9 cellular contexts compared by ENCODE assay signal in the genomic region with DNA sequence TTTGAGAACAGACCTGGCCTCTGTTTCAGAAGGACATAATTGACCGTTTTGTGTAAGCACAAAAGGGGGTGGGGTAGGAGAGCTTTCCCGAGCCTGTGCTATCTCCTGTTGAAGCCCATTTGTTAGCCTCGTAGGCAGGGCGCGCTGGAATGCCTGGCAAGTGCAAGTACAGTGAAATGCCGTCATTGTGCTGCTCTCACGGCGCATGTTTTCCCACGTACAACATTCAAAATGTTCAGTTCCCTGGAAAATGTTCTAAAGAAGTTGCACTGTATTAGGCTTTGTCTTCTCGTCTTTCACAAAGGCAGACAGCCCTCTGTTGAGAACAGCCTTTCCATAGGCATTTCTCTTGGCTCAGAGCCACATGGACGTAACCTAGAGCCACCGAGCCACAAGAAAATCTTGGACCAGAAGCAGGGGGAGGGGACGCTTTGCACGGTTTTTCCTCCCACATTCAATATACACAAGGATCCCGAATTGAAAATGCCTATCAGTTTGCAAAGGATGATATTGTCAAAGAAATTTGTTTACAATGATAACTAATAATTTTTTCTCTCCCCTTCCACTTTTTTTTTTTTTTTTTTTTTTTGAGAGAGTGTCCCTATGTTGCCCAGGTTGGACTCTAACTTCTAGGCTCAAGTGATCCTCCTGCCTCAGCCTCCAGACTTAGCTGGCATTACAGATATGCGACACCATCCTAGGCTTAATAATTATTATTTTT. TPM values are rescaled to one million over a fixed set of nuclear protein-coding genes. Genes with fewer than 3 reads are reported as not detected.
DNase-seq lines count a peak whose midpoint lies in the region; ATAC-seq and TF ChIP-seq lines count a peak whose summit lies in the region.
"Had no signal": no experiment of that assay in that cellular context is flagged by ENCODE, and none has a peak within 500 bp of the region (broad histone marks: within the 10 kb centered on the region; RNA-seq: fewer than 3 reads in every experiment).

No MANE protein-coding gene starts in this region.

- no peaks in the 10 kb centered on the region for H3K27me3 ChIP-seq in brain microvascular endothelial cell (replicated peaks)
- H3K27me3 ChIP-seq in smooth muscle cell (ENCODE audit: low read depth), result no peaks in the 10 kb centered on the region

- no peak for ATAC-seq in GM18873 (IDR thresholded peaks at IDR 0.05; ENCODE audit: low FRiP score, unreplicated experiment)
- no peak for ATAC-seq in stimulated activated naive CD8-positive, alpha-beta T cell treated with anti-CD3 and anti-CD28 coated beads, Interleukin-15, Interleukin-2, amounts not matched to agents 100 U/mL and 50 U/mL, for 24 hours
- no peak for ATAC-seq in GM19397 (IDR thresholded peaks at IDR 0.05; ENCODE audit: unreplicated experiment)

- H3K4me3 ChIP-seq in brain microvascular endothelial cell (ENCODE audit: low read depth, low read length) (peak overlapping the region; percentile 32), smooth muscle cell (peak overlapping the region; percentile 4)

- peak overlapping the region; percentile 58 for H2AFZ ChIP-seq in smooth muscle cell (ENCODE audit: low read depth)

- no peaks in the 10 kb centered on the region for H3K9me3 ChIP-seq in smooth muscle cell (replicated peaks; ENCODE audit: low read depth)

- H3K36me3 ChIP-seq in brain microvascular endothelial cell (replicated peaks), result no peaks in the 10 kb centered on the region
- no peaks in the 10 kb centered on the region for H3K36me3 ChIP-seq in smooth muscle cell (ENCODE audit: low read depth)

- H4K20me1 ChIP-seq in smooth muscle cell (ENCODE audit: low read depth), result no peaks in the 10 kb centered on the region

- in situ Hi-C loops in brain microvascular endothelial cell (cut with HindIII; ENCODE audit: low pct_ligation_motif_present, low sequenced_read_pairs), result no loop called here

- WGBS in smooth muscle cell (ENCODE audit: low lambda C conversion rate), result 65% methylated on average over 16 of the region's 16 CpGs

- peak overlapping the region; percentile 65 for H3K27ac ChIP-seq in brain microvascular endothelial cell
- H3K27ac ChIP-seq in smooth muscle cell (ENCODE audit: low read depth), result no peak overlapping the region
- H3K27ac ChIP-seq: HL-60 had no signal

- TF ChIP-seq CTCF in brain microvascular endothelial cell (IDR thresholded peaks at IDR 0.05; ENCODE audit: low read depth, low read length, missing control alignments) (no peak), smooth muscle cell (IDR thresholded peaks at IDR 0.05; ENCODE audit: borderline replicate concordance, insufficient read depth, poor library complexity, severe bottlenecking) (no peak)

- DNase-seq in M059J (ENCODE audit: low read depth) (peak; percentile 62), brain microvascular endothelial cell (peak; percentile 86), iris pigment epithelial cell (ENCODE audit: low read depth) (peak; percentile 81), smooth muscle cell (lab: John Stamatoyannopoulos, UW; ENCODE audit: unreplicated experiment) (no peak), T-helper 2 cell (no peak)
- DNase-seq in stimulated activated naive CD8-positive, alpha-beta T cell treated with anti-CD3 and anti-CD28 coated beads, Interleukin-15, Interleukin-2, amounts not matched to agents 100 U/mL and 50 U/mL, for 24 hours, result no peak

- H3K4me2 ChIP-seq in smooth muscle cell, result no peak overlapping the region

- H3K9ac ChIP-seq in smooth muscle cell (ENCODE audit: low read depth), result no peak overlapping the region

- peaks cover 4% of the 10 kb centered on the region for H3F3A ChIP-seq in smooth muscle cell (ENCODE audit: low read depth)

- no peaks in the 10 kb centered on the region for H3K79me2 ChIP-seq in smooth muscle cell (ENCODE audit: low read depth)

- peaks cover 16% of the 10 kb centered on the region for H3K4me1 ChIP-seq in smooth muscle cell (ENCODE audit: low read depth)

RNA-seq across cellular contexts. Expression of a gene that starts 54.6 kb away (rescaled TPM):
- total RNA-seq in M059J (2014; rRNA removed; shearing (Covaris generic)), result 12.1 and 21.4 TPM in 2 replicates
- 44.7 and 60.1 TPM in 2 replicates for total RNA-seq in smooth muscle cell
- polyA plus RNA-seq in smooth muscle cell, result 6.8 and 7.4 TPM in 2 replicates

Comparison
In these comparisons a context has a peak if more than half of its experiments do, and no peak if none do; other contexts are left out.
1. DNase-seq: peak in M059J (single experiment), brain microvascular endothelial cell (single experiment) and iris pigment epithelial cell (single experiment); none in smooth muscle cell (single experiment), T-helper 2 cell (0 of 5) and stimulated activated naive CD8-positive, alpha-beta T cell treated with anti-CD3 and anti-CD28 coated beads, Interleukin-15, Interleukin-2, amounts not matched to agents 100 U/mL and 50 U/mL, for 24 hours (single experiment).